ENCODE assay signal across 8 cellular contexts in the genomic region with DNA sequence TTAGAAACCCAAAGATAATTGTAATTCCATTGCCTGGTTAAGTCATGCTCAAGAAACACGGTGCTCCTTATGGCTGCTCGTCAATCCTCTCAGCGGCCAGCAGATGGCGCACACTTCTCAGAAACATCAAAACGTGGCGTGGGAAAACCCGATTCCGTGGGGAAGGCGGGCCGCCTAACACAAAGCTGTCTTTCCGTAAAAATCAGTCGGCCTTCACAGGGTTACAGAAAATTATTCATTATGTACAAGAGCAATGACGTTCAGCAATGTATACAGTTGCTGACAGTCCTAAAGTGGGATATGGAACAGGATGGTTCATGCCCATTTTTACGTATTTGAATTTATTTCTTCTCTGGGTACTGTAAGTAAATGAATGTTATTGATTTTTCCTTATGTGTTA.
A peak's percentile ranks its signal among the peaks of the same experiment; 100 is the strongest.
DNase-seq lines count a peak whose midpoint lies in the region; ATAC-seq and TF ChIP-seq lines count a peak whose summit lies in the region.

No MANE protein-coding gene starts in this region.

- TF ChIP-seq POLR2A in Peyer's patch (IDR thresholded peaks at IDR 0.05) (no peak), testis (IDR thresholded peaks at IDR 0.05) (no peak)

- H3K4me3 ChIP-seq in BLaER1 = no peak overlapping the region
- H3K4me3 ChIP-seq in Peyer's patch = peak overlapping the region in 1 of 4 donors; percentile 13
- H3K4me3 ChIP-seq in testis = no peak overlapping the region

- ATAC-seq in GM18909 (IDR thresholded peaks at IDR 0.05; ENCODE audit: poor library complexity, unreplicated experiment) = peak; percentile 68

- TF ChIP-seq CTCF in Peyer's patch (IDR thresholded peaks at IDR 0.05) = peak; percentile 64 to 89 (median 82)
- TF ChIP-seq CTCF in testis (IDR thresholded peaks at IDR 0.05) = peak; percentile 77 to 88 (median 86)

- no peaks in the 10 kb centered on the region for H3K27me3 ChIP-seq in BLaER1
- H3K27me3 ChIP-seq in Peyer's patch = no peaks in the 10 kb centered on the region
- H3K27me3 ChIP-seq in testis = no peaks in the 10 kb centered on the region

- no peaks in the 10 kb centered on the region for H4K20me1 ChIP-seq in BLaER1

- no peaks in the 10 kb centered on the region for H3K9me3 ChIP-seq in BLaER1
- H3K9me3 ChIP-seq in Peyer's patch = no peaks in the 10 kb centered on the region
- H3K9me3 ChIP-seq in testis = no peaks in the 10 kb centered on the region

- no peak overlapping the region for H3K27ac ChIP-seq in BLaER1
- H3K27ac ChIP-seq in Peyer's patch = no peak overlapping the region
- H3K27ac ChIP-seq in testis = no peak overlapping the region

- DNase-seq in HPDE6-E6E7 (ENCODE audit: extremely low spot score) (peak; percentile 51), Peyer's patch (peak; percentile 59 to 84 (median 76)), foreskin melanocyte (peak; percentile 61), occipital lobe (lab: John Stamatoyannopoulos, UW) (peak; percentile 33), testis (peak; percentile 86)
- DNase-seq in activated T-helper 9 cell treated with anti-CD3 and anti-CD28 coated beads, Interleukin-2, amount 50 U/mL, for 16 hours (ENCODE audit: low read depth) = peak; percentile 41

- H3K36me3 ChIP-seq in BLaER1 (no peaks in the 10 kb centered on the region), Peyer's patch (no peaks in the 10 kb centered on the region), testis (ENCODE audit: low read depth, missing control alignments) (no peaks in the 10 kb centered on the region)

- intact Hi-C loops in testis (cut with DNase I; ENCODE audit: low total_unique reads) = no loop called here

- H3K4me1 ChIP-seq in BLaER1 = no peaks in the 10 kb centered on the region
- H3K4me1 ChIP-seq in Peyer's patch = peaks cover 0 to 5% (median 0%) of the 10 kb centered on the region in 4 donors
- no peaks in the 10 kb centered on the region for H3K4me1 ChIP-seq in testis

- H3K9ac ChIP-seq in BLaER1 = no peak overlapping the region

- H3K4me2 ChIP-seq in BLaER1 = peak overlapping the region; percentile 55

- 2 to 4% methylated on average over 14 of the region's 14 CpGs for WGBS in testis, 2 donors

Comparison
In these comparisons a context has a peak if more than half of its experiments do, and no peak if none do; other contexts are left out.
1. DNase-seq: peak in every context shown above with its lines; median percentile 86 in testis; 76 in Peyer's patch; 61 in foreskin melanocyte; 51 in HPDE6-E6E7; 41 in activated T-helper 9 cell treated with anti-CD3 and anti-CD28 coated beads, Interleukin-2, amount 50 U/mL, for 16 hours; 33 in occipital lobe.